In the genomic region with DNA sequence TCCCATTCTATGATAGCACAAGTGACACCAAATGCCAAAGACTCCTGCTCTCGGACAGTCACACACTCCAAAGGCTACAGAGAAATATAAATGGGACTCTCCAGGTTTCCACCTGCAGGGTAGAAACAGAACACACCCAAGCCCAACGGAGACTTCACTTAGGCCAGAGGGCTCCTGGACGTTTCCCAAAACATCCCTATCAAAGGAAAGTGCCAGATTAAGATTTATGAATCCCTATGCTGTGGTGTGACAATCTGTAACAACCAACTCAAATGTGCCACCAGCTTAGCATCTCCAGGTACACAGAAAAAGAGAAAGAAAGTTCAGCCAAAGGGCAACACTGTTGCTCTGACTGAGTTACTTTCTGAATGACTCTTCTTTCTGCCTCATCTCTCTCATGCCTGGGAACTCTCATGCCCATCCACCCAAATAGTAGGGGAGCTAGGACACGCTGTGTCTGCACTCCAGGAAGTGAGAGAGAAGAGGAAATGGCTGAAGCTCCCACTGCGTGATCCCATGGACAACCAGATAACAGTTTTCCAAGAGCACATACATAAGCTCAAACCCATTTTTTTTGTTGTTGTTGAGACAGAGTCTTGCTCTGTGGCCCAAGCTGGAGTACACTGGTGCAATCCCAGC, we compare ENCODE assay signal across 11 cellular contexts. TPM values are rescaled to one million over a fixed set of nuclear protein-coding genes. Genes with fewer than 3 reads are reported as not detected.
A peak's percentile ranks its signal among the peaks of the same experiment; 100 is the strongest.
DNase-seq lines count a peak whose midpoint lies in the region; ATAC-seq and TF ChIP-seq lines count a peak whose summit lies in the region.
"Had no signal": no experiment of that assay in that cellular context is flagged by ENCODE, and none has a peak within 500 bp of the region (broad histone marks: within the 10 kb centered on the region; RNA-seq: fewer than 3 reads in every experiment).

No MANE protein-coding gene starts in this region.

- H3K27me3 Mint-ChIP-seq in nephron progenitor cell (ENCODE audit: low read depth, poor library complexity): peaks cover 4% of the 10 kb centered on the region

- H4K20me1 ChIP-seq in OCI-LY3 (ENCODE audit: insufficient read depth, low read length): peaks cover 14% of the 10 kb centered on the region

- H3K27me3 ChIP-seq in OCI-LY3 (ENCODE audit: low read depth, low read length): no peaks in the 10 kb centered on the region
- H3K27me3 ChIP-seq in upper lobe of left lung: no peaks in the 10 kb centered on the region
- H3K27me3 ChIP-seq: heart right ventricle had no signal

- ATAC-seq in GM21825 (IDR thresholded peaks at IDR 0.05; ENCODE audit: unreplicated experiment): peak; percentile 86
- no peak for ATAC-seq in upper lobe of left lung (ENCODE audit: low FRiP score in 2 of 2)
- ATAC-seq: A549, heart right ventricle had no signal

- no peak for TF ChIP-seq EP300 in upper lobe of left lung (IDR thresholded peaks at IDR 0.05)

- H3K9me3 ChIP-seq in OCI-LY3 (ENCODE audit: insufficient read depth, low read length) (no peaks in the 10 kb centered on the region), upper lobe of left lung (no peaks in the 10 kb centered on the region)
- H3K9me3 ChIP-seq: A549, heart right ventricle had no signal

- H3K27ac ChIP-seq in OCI-LY3 (ENCODE audit: low read length) (no peak overlapping the region), upper lobe of left lung (no peak overlapping the region)
- H3K27ac ChIP-seq: A549, heart right ventricle had no signal

- no peak overlapping the region for H3K9ac ChIP-seq in OCI-LY3 (ENCODE audit: low read length)

- H3K4me3 ChIP-seq in OCI-LY3 (ENCODE audit: low read length) (no peak overlapping the region), upper lobe of left lung (no peak overlapping the region)
- H3K4me3 ChIP-seq: A549, heart right ventricle had no signal

- H3K4me1 Mint-ChIP-seq in nephron progenitor cell: peaks cover 4% of the 10 kb centered on the region

- DNase-seq in activated CD4-positive, alpha-beta T cell treated with anti-CD3 and anti-CD28 coated beads for 48 hours: peak; percentile 50
- DNase-seq in activated CD4-positive, alpha-beta T cell treated with anti-CD3 and anti-CD28 coated beads for 1 hour: no peak
- DNase-seq in nephron progenitor cell (no peak), NCI-H510A treated with DMSO at 0.1 percent for 48 hours (lab: John Stamatoyannopoulos, UW) (no peak), SIG-M5 treated with dmso at 0.1 percent for 504 hours (lab: John Stamatoyannopoulos, UW; ENCODE audit: unreplicated experiment) (no peak), upper lobe of left lung (no peak)
- DNase-seq: heart right ventricle, NCI-H510A had no signal

- H3K4me1 ChIP-seq in OCI-LY3 (ENCODE audit: low read length): peaks cover 11% of the 10 kb centered on the region
- H3K4me1 ChIP-seq in upper lobe of left lung: no peaks in the 10 kb centered on the region
- H3K4me1 ChIP-seq: A549 had no signal

- no peak overlapping the region for H3K4me3 Mint-ChIP-seq in nephron progenitor cell

- WGBS in upper lobe of left lung, 2 donors: 69 to 73% methylated on average over 5 of the region's 5 CpGs

- H3K36me3 ChIP-seq in OCI-LY3 (replicated peaks; ENCODE audit: low read depth, low read length): peaks cover 3% of the 10 kb centered on the region
- H3K36me3 ChIP-seq in upper lobe of left lung: peaks cover 0 to 25% (median 6%) of the 10 kb centered on the region in 4 donors

- H3K4me2 ChIP-seq in OCI-LY3 (ENCODE audit: low read length): peak overlapping the region; percentile 56
- H3K4me2 ChIP-seq: A549 had no signal

- TF ChIP-seq POLR2A in upper lobe of left lung (IDR thresholded peaks at IDR 0.05): no peak

- H3K9me3 Mint-ChIP-seq in nephron progenitor cell: peaks cover 17% of the 10 kb centered on the region

- H3K27ac Mint-ChIP-seq in nephron progenitor cell: peak overlapping the region; percentile 79

- TF ChIP-seq CTCF in OCI-LY3 (IDR thresholded peaks at IDR 0.05; ENCODE audit: low read depth, low read length) (no peak), nephron progenitor cell (IDR thresholded peaks at IDR 0.05) (no peak), upper lobe of left lung (IDR thresholded peaks at IDR 0.05) (no peak)

- H3K36me3 Mint-ChIP-seq in nephron progenitor cell (ENCODE audit: low read depth): peaks cover 61% of the 10 kb centered on the region

- H3K79me2 ChIP-seq in OCI-LY3 (ENCODE audit: low read length): no peaks in the 10 kb centered on the region

- no peak overlapping the region for H2AFZ ChIP-seq in OCI-LY3 (ENCODE audit: low read depth, low read length)

RNA-seq across cellular contexts. Expression of a gene that starts 49.7 kb away (rescaled TPM):
- 100 to 1,000 TPM in 1 of 6 donors, 10 to 100 TPM in 5; 29.9 to 126 (median 30.5) TPM for total RNA-seq in upper lobe of left lung

RNA-seq across cellular contexts. Expression of a gene that starts 49.9 kb away (rescaled TPM):
- 10 to 100 TPM in 2 of 6 donors, 1 to 10 TPM in 4; 5.9 to 13.0 (median 8.5) TPM for total RNA-seq in upper lobe of left lung
